ENCODE assay signal across 17 cellular contexts in the genomic region with DNA sequence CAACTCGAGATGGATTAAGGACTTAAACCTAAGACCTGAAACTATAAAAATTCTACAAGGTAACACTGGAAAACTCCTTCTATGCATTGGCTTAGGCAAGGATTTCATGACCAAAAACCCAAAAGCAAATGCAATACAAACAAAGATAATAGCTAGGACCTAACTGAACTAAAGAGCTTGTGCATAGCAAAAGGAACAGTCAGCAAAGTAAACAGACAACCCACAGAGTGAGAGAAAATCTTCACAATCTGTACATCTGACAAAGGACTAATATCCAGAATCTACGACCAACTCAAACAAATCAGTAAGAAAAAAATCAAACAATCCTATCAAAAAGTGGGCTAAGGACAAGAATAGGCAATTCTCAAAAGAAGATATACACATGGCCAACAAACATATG. TPM values are rescaled to one million over a fixed set of nuclear protein-coding genes. Genes with fewer than 3 reads are reported as not detected.
"Had no signal": no experiment of that assay in that cellular context is flagged by ENCODE, and none has a peak within 500 bp of the region (broad histone marks: within the 10 kb centered on the region; RNA-seq: fewer than 3 reads in every experiment).

No MANE protein-coding gene starts in this region.

RNA-seq across cellular contexts. Expression of a gene that starts 21.5 kb away (rescaled TPM):
- total RNA-seq: kidney; kidney epithelial cell; left cardiac atrium; left ventricle myocardium inferior; left ventricle myocardium superior; lower leg skin; lower lobe of right lung; lung microvascular endothelial cell; mammary epithelial cell; mesenteric fat pad; mesothelial cell of epicardium; mononuclear cell; myocyte; naive thymus-derived CD4-positive, alpha-beta T cell; naive thymus-derived CD8-positive, alpha-beta T cell had no signal
- polyA plus RNA-seq: keratinocyte; mammary epithelial cell; naive thymus-derived CD8-positive, alpha-beta T cell had no signal

RNA-seq across cellular contexts. Expression of a gene that starts 27.6 kb away (rescaled TPM):
- total RNA-seq: left cardiac atrium; left ventricle myocardium inferior; left ventricle myocardium superior; lung microvascular endothelial cell; mesenteric fat pad; mononuclear cell; myocyte; naive thymus-derived CD4-positive, alpha-beta T cell; naive thymus-derived CD8-positive, alpha-beta T cell had no signal
- polyA plus RNA-seq: immature natural killer cell; naive thymus-derived CD4-positive, alpha-beta T cell had no signal
